Comparison of ENCODE assay signal across 16 cellular contexts in the genomic region with DNA sequence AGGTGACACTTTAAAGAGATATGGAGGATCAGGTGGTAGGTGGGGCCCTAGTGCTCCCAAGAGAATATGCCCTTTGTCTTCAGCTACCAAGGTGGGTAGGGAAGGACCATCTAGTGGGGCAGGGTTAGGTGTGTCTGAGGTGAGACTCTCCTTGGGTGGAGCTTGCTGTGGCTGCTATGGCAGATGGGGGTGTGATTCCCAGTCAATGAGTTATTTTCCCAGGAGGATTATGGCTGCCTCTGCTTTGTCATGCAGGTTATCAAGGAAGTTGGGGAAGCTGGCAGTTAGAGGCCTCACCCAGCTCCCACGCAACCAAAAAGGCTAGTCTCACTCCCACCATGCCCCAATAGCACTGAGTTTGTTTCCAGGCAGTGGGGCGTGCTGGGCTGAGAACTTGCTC. TPM values are rescaled to one million over a fixed set of nuclear protein-coding genes. Genes with fewer than 3 reads are reported as not detected.
DNase-seq lines count a peak whose midpoint lies in the region; TF ChIP-seq lines count a peak whose summit lies in the region.
"Had no signal": no experiment of that assay in that cellular context is flagged by ENCODE, and none has a peak within 500 bp of the region (broad histone marks: within the 10 kb centered on the region; RNA-seq: fewer than 3 reads in every experiment).

No MANE protein-coding gene starts in this region.

- TF ChIP-seq POLR2A in adrenal gland (IDR thresholded peaks at IDR 0.05), result no peak

- in situ Hi-C loops in HAP-1 (cut with MboI; ENCODE audit: low sequenced_read_pairs), result no loop called here

- H3K9ac ChIP-seq in BLaER1 (no peak overlapping the region), NT2/D1 (ENCODE audit: insufficient read length, low read depth) (no peak overlapping the region)

- no peak for TF ChIP-seq CTCF in epithelial cell of esophagus (IDR thresholded peaks at IDR 0.05; ENCODE audit: insufficient read depth, low read depth, low read length, missing control alignments)
- no peak for TF ChIP-seq CTCF in GM10248 (IDR thresholded peaks at IDR 0.05; ENCODE audit: control extremely low read depth, extremely low read depth, low read depth, missing control alignments)
- TF ChIP-seq CTCF in adrenal gland (IDR thresholded peaks at IDR 0.05), result no peak

- peaks cover 12% of the 10 kb centered on the region for H3K4me1 ChIP-seq in BLaER1
- H3K4me1 ChIP-seq in HAP-1, result peaks cover 12% of the 10 kb centered on the region
- H3K4me1 ChIP-seq in NT2/D1 (ENCODE audit: insufficient read depth, insufficient read length), result no peaks in the 10 kb centered on the region
- H3K4me1 ChIP-seq in adrenal gland (replicated peaks in 1 of 2), result no peaks in the 10 kb centered on the region
- H3K4me1 ChIP-seq: A549 had no signal

- intact Hi-C loops in adrenal gland (cut with DNase I), result no loop called here

- peak overlapping the region; percentile 27 for H3K4me2 ChIP-seq in BLaER1
- H3K4me2 ChIP-seq: A549 had no signal

- POLR2A ChIA-PET in GM10248 (lab: Yijun Ruan, JAX), result no interaction called here

- H3K4me3 ChIP-seq in BLaER1 (no peak overlapping the region), HAP-1 (no peak overlapping the region), NT2/D1 (ENCODE audit: insufficient read length, low read depth) (no peak overlapping the region), epithelial cell of esophagus (ENCODE audit: low read length) (no peak overlapping the region), adrenal gland (no peak overlapping the region)
- H3K4me3 ChIP-seq: A549 had no signal

- peaks cover 19% of the 10 kb centered on the region for H3K9me3 ChIP-seq in BLaER1
- no peaks in the 10 kb centered on the region for H3K9me3 ChIP-seq in HAP-1
- H3K9me3 ChIP-seq in NT2/D1 (ENCODE audit: insufficient read depth, low read length), result peaks cover 15% of the 10 kb centered on the region; the same call in 1 of the 2 replicates
- no peaks in the 10 kb centered on the region for H3K9me3 ChIP-seq in adrenal gland (replicated peaks in 1 of 3)
- H3K9me3 ChIP-seq: A549 had no signal

- DNase-seq in HAP-1 (ENCODE audit: low spot score in 2 of 2) (peak; percentile 58 to 63), NT2/D1 (ENCODE audit: low read depth, low spot score) (peak; percentile 40), epithelial cell of esophagus (ENCODE audit: low read depth) (peak; percentile 39), A172 (ENCODE audit: low spot score) (no peak), cortex of kidney (lab: John Stamatoyannopoulos, UW) (no peak), GM10248 (ENCODE audit: extremely low spot score) (no peak), adrenal gland (no peak)
- DNase-seq: EL, H9, IMR-90, NCI-H1436, NCI-H2081, NCI-H446 had no signal

- no peaks in the 10 kb centered on the region for H4K20me1 ChIP-seq in BLaER1

- 65 to 94% (median 86%) methylated on average over 2 of the region's 2 CpGs for WGBS in adrenal gland, 4 donors

- H3K27me3 ChIP-seq in BLaER1, result peaks cover 57% of the 10 kb centered on the region
- H3K27me3 ChIP-seq in HAP-1 (ENCODE audit: low read depth), result no peaks in the 10 kb centered on the region
- no peaks in the 10 kb centered on the region for H3K27me3 ChIP-seq in NT2/D1 (ENCODE audit: insufficient read depth, insufficient read length)
- H3K27me3 ChIP-seq in adrenal gland, result no peaks in the 10 kb centered on the region

- no peaks in the 10 kb centered on the region for H3K36me3 ChIP-seq in BLaER1
- no peaks in the 10 kb centered on the region for H3K36me3 ChIP-seq in HAP-1 (replicated peaks)
- H3K36me3 ChIP-seq in NT2/D1 (ENCODE audit: insufficient read depth, insufficient read length, low read length), result no peaks in the 10 kb centered on the region
- no peaks in the 10 kb centered on the region for H3K36me3 ChIP-seq in adrenal gland (replicated peaks in 1 of 2)

- CTCF ChIA-PET in GM10248 (lab: Yijun Ruan, JAX), result interaction anchor here (0.8 to 1.6 kb wide), 3 partner anchors 11 to 299 kb away, joined by 3 to 13 read pairs (median 3); no protein-coding TSS in a partner anchor

- H3K27ac ChIP-seq in BLaER1 (no peak overlapping the region), adrenal gland (no peak overlapping the region)
- H3K27ac ChIP-seq: A549, C4-2B had no signal

RNA-seq across cellular contexts. Expression of gene SPIN2A, which starts 18.0 kb away (rescaled TPM):
- 0.16 and 0.57 TPM in 2 replicates for total RNA-seq in A172 (2014; rRNA removed; shearing (Covaris generic))
- total RNA-seq in adrenal gland, result 1 to 10 TPM in 1 of 8 donors, under 1 TPM in 6, not detected in 1; 0.25 to 1.1 (median 0.42) TPM
- under 1 TPM; 0.26 to 0.91 (median 0.88) TPM for polyA plus RNA-seq in adrenal gland

RNA-seq across cellular contexts. Expression of gene SPIN2B, which starts 33.8 kb away (rescaled TPM):
- 16.2 and 22.1 TPM in 2 replicates for total RNA-seq in A172 (2014; rRNA removed; shearing (Covaris generic))
- total RNA-seq in adrenal gland, result 10 to 100 TPM in 3 of 8 donors, 1 to 10 TPM in 5; 2.3 to 12.2 (median 9.8) TPM
- 10 to 100 TPM; 10.5 to 15.5 (median 11.2) TPM for polyA plus RNA-seq in adrenal gland

Comparison
In these comparisons a context has a peak if more than half of its experiments do, and no peak if none do; other contexts are left out.
1. DNase-seq: peak in HAP-1 (2 of 2), NT2/D1 (single experiment) and epithelial cell of esophagus (single experiment); none in A172 (single experiment), cortex of kidney (single experiment), GM10248 (single experiment) and adrenal gland (0 of 7).